In the genomic region with DNA sequence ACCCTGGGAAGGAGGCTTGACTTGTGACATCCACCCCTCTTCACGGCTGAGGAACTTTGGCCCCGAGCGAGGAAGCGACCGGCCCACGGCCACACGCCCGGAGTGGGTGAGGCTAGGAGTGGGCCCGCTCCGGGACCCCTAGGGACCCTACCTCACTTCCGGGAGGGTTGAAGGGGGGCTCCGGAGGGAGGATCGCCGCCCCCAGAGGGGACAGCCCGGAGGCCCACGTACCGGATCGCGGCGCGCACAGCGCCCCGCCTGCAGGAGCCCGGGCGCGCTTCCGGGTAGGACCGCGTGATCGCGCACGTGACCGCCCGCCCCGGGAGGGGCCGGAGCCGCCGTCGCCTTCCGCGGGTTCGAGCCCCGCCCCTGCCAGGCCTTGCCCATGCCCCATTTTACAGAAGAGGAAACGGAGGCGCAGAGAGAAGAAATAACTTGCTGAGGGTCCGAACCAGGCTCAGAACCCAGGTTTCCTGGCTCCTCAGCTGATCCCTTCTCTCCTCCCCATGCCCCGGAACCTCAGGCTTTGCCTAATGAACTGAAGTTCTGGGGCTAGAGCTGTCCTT, we compare ENCODE assay signal across 8 cellular contexts. TPM values are rescaled to one million over a fixed set of nuclear protein-coding genes. Genes with fewer than 3 reads are reported as not detected.
DNase-seq lines count a peak whose midpoint lies in the region; ATAC-seq and TF ChIP-seq lines count a peak whose summit lies in the region.

A gene (minus strand): TSS at position 280 of the 566 bp plus-strand sequence. CDS start 3,695 bp downstream, outside the sequence.

- H3K27me3 Mint-ChIP-seq in type B pancreatic cell, result no peaks in the 10 kb centered on the region

- intact Hi-C loops in cardiac septum (cut with DNase I), result no loop called here
- intact Hi-C loops in posterior vena cava (cut with DNase I), result no loop called here

- peak within 1 kb of the TSS; percentile 78 for H3K27ac Mint-ChIP-seq in type B pancreatic cell

- no peaks in the 10 kb centered on the region for H3K27me3 ChIP-seq in HUES6 (ENCODE audit: control insufficient read depth, insufficient read depth, low read length)

- H3K9me3 ChIP-seq in HUES6 (ENCODE audit: control insufficient read depth, insufficient read depth, low read depth, low read length), result no peaks in the 10 kb centered on the region

- H3K9me3 Mint-ChIP-seq in type B pancreatic cell, result no peaks in the 10 kb centered on the region

- H3K27ac ChIP-seq in HUES6 (ENCODE audit: low read depth, low read length), result peak within 1 kb of the TSS; percentile 72; the same call in 1 of the 2 replicates

- TF ChIP-seq CTCF in type B pancreatic cell (conservative IDR thresholded peaks at IDR 0.05), result peak; percentile 14

- peaks cover 6% of the 10 kb centered on the region for H3K4me1 Mint-ChIP-seq in type B pancreatic cell (ENCODE audit: unreplicated experiment)

- peak within 1 kb of the TSS; percentile 86 for H3K4me3 Mint-ChIP-seq in type B pancreatic cell

- ATAC-seq in GM21423 (IDR thresholded peaks at IDR 0.05; ENCODE audit: unreplicated experiment), result peak; percentile 86

- peak within 1 kb of the TSS; percentile 83 for H3K9ac ChIP-seq in HUES6 (ENCODE audit: low read length)

- DNase-seq in DMS79 (lab: John Stamatoyannopoulos, UW) (peak; percentile 12), SKM-1 treated with dmso at 0.1 percent for 144 hours (lab: John Stamatoyannopoulos, UW; ENCODE audit: unreplicated experiment) (peak; percentile 50), cardiac septum (ENCODE audit: low spot score) (peak; percentile 92), posterior vena cava (ENCODE audit: low spot score) (peak; percentile 96), type B pancreatic cell (ENCODE audit: extremely low spot score, unreplicated experiment) (peak; percentile 83)
- peak; percentile 68 for DNase-seq in activated naive CD8-positive, alpha-beta T cell treated with anti-CD3 and anti-CD28 coated beads, Interleukin-2, amount 50 U/mL, for 16 hours (ENCODE audit: low read depth, low spot score)

- H3K36me3 ChIP-seq in HUES6 (ENCODE audit: control insufficient read depth, insufficient read depth, low read length), result peaks cover 36% of the 10 kb centered on the region

- peaks cover 18% of the 10 kb centered on the region for H3K36me3 Mint-ChIP-seq in type B pancreatic cell

- H3K4me3 ChIP-seq in HUES6 (ENCODE audit: low read depth, low read length), result peak within 1 kb of the TSS; percentile 82

- no peaks in the 10 kb centered on the region; the same call in 1 of the 2 replicates for H3K4me1 ChIP-seq in HUES6 (ENCODE audit: control insufficient read depth, insufficient read depth, low read length)

RNA-seq across cellular contexts. Expression of the gene that starts here (rescaled TPM):
- total RNA-seq in cardiac septum, result 34.8 TPM
- 10 to 100 TPM; 53.2 to 60.8 TPM for total RNA-seq in posterior vena cava
- 60.5 and 72.4 TPM in 2 replicates for total RNA-seq in type B pancreatic cell (ENCODE audit: low replicate concordance)

Comparison
In these comparisons a context has a peak if more than half of its experiments do, and no peak if none do; other contexts are left out.
1. Peak in every context shown above with its lines: DNase-seq, ATAC-seq, H3K4me3 ChIP-seq and H3K27ac ChIP-seq.
2. DNase-seq: peak in every context shown above with its lines; median percentile 96 in posterior vena cava; 92 in cardiac septum; 83 in type B pancreatic cell; 68 in activated naive CD8-positive, alpha-beta T cell treated with anti-CD3 and anti-CD28 coated beads, Interleukin-2, amount 50 U/mL, for 16 hours; 50 in SKM-1 treated with dmso at 0.1 percent for 144 hours; 12 in DMS79.